27 cellular contexts compared by ENCODE assay signal in genomic region chrX:67718926-67719325, GRCh38.
"Had no signal": no experiment of that assay in that cellular context is flagged by ENCODE, and none has a peak within 500 bp of the region (broad histone marks: within the 10 kb centered on the region; RNA-seq: fewer than 3 reads in every experiment).

No MANE protein-coding gene starts in this region.

- H3K9me3 Mint-ChIP-seq: activated CD4-positive, alpha-beta memory T cell treated with anti-CD3 and anti-CD28 coated beads, Interleukin-2, amount 10 ng/mL, durations not matched to agents 7 days and 5 days; activated CD4-positive, alpha-beta T cell treated with anti-CD3 and anti-CD28 coated beads, Interleukin-2, amount 10 ng/mL, durations not matched to agents 24 days and 14 days; activated naive CD4-positive, alpha-beta T cell treated with anti-CD3 and anti-CD28 coated beads for 36 hours; dendritic cell treated with granulocyte-macrophage colony-stimulating factor and Interleukin-4, amounts not matched to agents 40 ng/mL and 50 ng/mL, for 4 days; natural killer cell had no signal

- H3K27ac Mint-ChIP-seq: activated CD4-positive, alpha-beta memory T cell treated with anti-CD3 and anti-CD28 coated beads, Interleukin-2, amount 10 ng/mL, durations not matched to agents 7 days and 5 days; activated CD4-positive, alpha-beta T cell treated with anti-CD3 and anti-CD28 coated beads, Interleukin-2, amount 10 ng/mL, durations not matched to agents 24 days and 14 days; activated naive CD4-positive, alpha-beta T cell treated with anti-CD3 and anti-CD28 coated beads for 36 hours; activated naive CD8-positive, alpha-beta T cell treated with anti-CD3 and anti-CD28 coated beads, Interleukin-2, amount 10 ng/mL, durations not matched to agents 7 days and 5 days; activated T-cell treated with anti-CD3 and anti-CD28 coated beads, Interleukin-2, amount 50 U/mL, for 72 hours; dendritic cell treated with granulocyte-macrophage colony-stimulating factor and Interleukin-4, amounts not matched to agents 40 ng/mL and 50 ng/mL, for 4 days; natural killer cell; type B pancreatic cell had no signal

- H3K4me3 Mint-ChIP-seq: activated CD4-positive, alpha-beta memory T cell treated with anti-CD3 and anti-CD28 coated beads, Interleukin-2, amount 10 ng/mL, durations not matched to agents 7 days and 5 days; activated CD4-positive, alpha-beta T cell treated with anti-CD3 and anti-CD28 coated beads, Interleukin-2, amount 10 ng/mL, durations not matched to agents 24 days and 14 days; activated naive CD4-positive, alpha-beta T cell treated with anti-CD3 and anti-CD28 coated beads for 36 hours; activated naive CD8-positive, alpha-beta T cell treated with anti-CD3 and anti-CD28 coated beads, Interleukin-2, amount 10 ng/mL, durations not matched to agents 7 days and 5 days; activated T-cell treated with anti-CD3 and anti-CD28 coated beads, Interleukin-2, amount 50 U/mL, for 72 hours; dendritic cell treated with granulocyte-macrophage colony-stimulating factor and Interleukin-4, amounts not matched to agents 40 ng/mL and 50 ng/mL, for 4 days; natural killer cell; type B pancreatic cell had no signal

- H3K4me1 ChIP-seq: prostate gland had no signal

- ATAC-seq: activated CD4-positive, CD25-positive, alpha-beta regulatory T cell treated with anti-CD3 and anti-CD28 coated beads, Interleukin-2, amount 50 U/mL, for 24 hours; activated T-cell treated with anti-CD3 and anti-CD28 coated beads, Interleukin-2, amount 50 U/mL, for 72 hours; left colon; natural killer cell; sciatic nerve had no signal

- H3K27me3 ChIP-seq: neutrophil, ovary, vagina had no signal

- H3K4me3 ChIP-seq: lung, ovary, prostate gland, thoracic aorta, vagina had no signal

- H3K9me3 ChIP-seq: neutrophil, ovary, prostate gland, thoracic aorta, vagina had no signal

- H3K27me3 Mint-ChIP-seq: activated CD4-positive, alpha-beta memory T cell treated with anti-CD3 and anti-CD28 coated beads, Interleukin-2, amount 10 ng/mL, durations not matched to agents 7 days and 5 days; activated CD4-positive, alpha-beta T cell treated with anti-CD3 and anti-CD28 coated beads, Interleukin-2, amount 10 ng/mL, durations not matched to agents 24 days and 14 days; activated naive CD8-positive, alpha-beta T cell treated with anti-CD3 and anti-CD28 coated beads, Interleukin-2, amount 10 ng/mL, durations not matched to agents 7 days and 5 days; dendritic cell treated with granulocyte-macrophage colony-stimulating factor and Interleukin-4, amounts not matched to agents 40 ng/mL and 50 ng/mL, for 4 days; type B pancreatic cell had no signal

- H3K36me3 ChIP-seq: neutrophil, ovary, prostate gland, thoracic aorta, vagina had no signal

- H3K36me3 Mint-ChIP-seq: activated naive CD8-positive, alpha-beta T cell treated with anti-CD3 and anti-CD28 coated beads, Interleukin-2, amount 10 ng/mL, durations not matched to agents 7 days and 5 days; natural killer cell; type B pancreatic cell had no signal

- H3K27ac ChIP-seq: neutrophil, ovary, prostate gland, thoracic aorta, vagina, VCaP had no signal

- DNase-seq: activated CD4-positive, alpha-beta memory T cell treated with anti-CD3 and anti-CD28 coated beads, Interleukin-2, amount 10 ng/mL, durations not matched to agents 7 days and 5 days; activated CD4-positive, alpha-beta T cell treated with anti-CD3 and anti-CD28 coated beads, Interleukin-2, amount 10 ng/mL, durations not matched to agents 24 days and 14 days; activated effector memory CD4-positive, alpha-beta T cell treated with Interleukin-2 at 50 U/mL for 16 hours; activated naive CD4-positive, alpha-beta T cell treated with anti-CD3 and anti-CD28 coated beads for 36 hours; activated naive CD8-positive, alpha-beta T cell treated with anti-CD3 and anti-CD28 coated beads, Interleukin-2, amount 10 ng/mL, durations not matched to agents 7 days and 5 days; activated T-cell treated with anti-CD3 and anti-CD28 coated beads, Interleukin-2, amount 50 U/mL, for 72 hours; amniotic stem cell; effector CD4-positive, alpha-beta T cell; erythroblast; foreskin melanocyte; glutamatergic neuron; hypothalamus; left colon; natural killer cell; ovary; stimulated activated CD4-positive, alpha-beta T cell treated with anti-CD3 and anti-CD28 coated beads, Interleukin-4, amount 100 ng/mL, for 1 hour; stimulated activated naive CD4-positive, alpha-beta T cell had no signal

- H3K4me1 Mint-ChIP-seq: activated CD4-positive, alpha-beta memory T cell treated with anti-CD3 and anti-CD28 coated beads, Interleukin-2, amount 10 ng/mL, durations not matched to agents 7 days and 5 days; activated CD4-positive, alpha-beta T cell treated with anti-CD3 and anti-CD28 coated beads, Interleukin-2, amount 10 ng/mL, durations not matched to agents 24 days and 14 days; activated naive CD8-positive, alpha-beta T cell treated with anti-CD3 and anti-CD28 coated beads, Interleukin-2, amount 10 ng/mL, durations not matched to agents 7 days and 5 days; natural killer cell had no signal
